Comparison of ENCODE assay signal across 1 cellular context in the genomic region with DNA sequence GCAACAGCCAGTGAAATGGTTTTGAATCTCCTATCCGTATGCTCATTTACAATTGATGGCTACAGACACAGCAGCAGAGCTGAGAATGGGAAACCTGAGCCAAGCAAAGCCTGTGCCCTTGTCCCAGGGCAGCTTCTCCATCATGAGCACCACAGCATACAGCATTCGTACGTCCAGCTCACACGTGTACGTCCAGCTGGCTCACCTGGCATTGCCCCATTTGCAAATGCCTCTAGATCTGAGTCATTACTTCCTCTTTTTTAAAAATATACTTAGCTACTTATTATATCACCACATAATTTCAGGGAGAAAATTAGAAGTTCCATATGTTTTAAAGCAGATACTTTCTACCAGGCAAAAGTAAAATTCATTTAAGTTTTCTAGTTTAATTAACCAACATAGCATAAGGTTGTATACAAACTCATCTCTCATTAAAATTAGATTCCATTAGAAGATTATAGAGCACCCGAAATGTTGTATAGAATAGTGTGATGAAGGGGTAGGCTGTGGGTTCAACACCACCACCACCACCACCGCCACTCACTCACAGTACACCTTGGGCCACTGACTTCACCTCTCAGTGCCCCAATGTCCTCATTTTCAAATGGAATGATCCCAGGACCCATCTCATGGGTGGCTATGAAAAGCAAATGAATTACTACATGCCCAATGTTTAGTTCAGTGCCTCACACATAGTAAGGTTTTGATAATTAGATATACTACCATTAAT.
TF ChIP-seq lines count a peak whose summit lies in the region.

No MANE protein-coding gene starts in this region.

TF ChIP-seq in WTC11, 78 proteins besides CTCF, POLR2A, EP300 and RAD21 (continued from another document):
- TF ChIP-seq ELF4 (CRISPR knock-in tag; IDR thresholded peaks at IDR 0.05; ENCODE audit: low read depth) (no peak), SMAD3 (CRISPR knock-in tag; IDR thresholded peaks at IDR 0.05; ENCODE audit: borderline replicate concordance) (no peak), SMAD4 (CRISPR knock-in tag; IDR thresholded peaks at IDR 0.05) (no peak), AFF4 (CRISPR knock-in tag; IDR thresholded peaks at IDR 0.05; ENCODE audit: borderline replicate concordance) (no peak)
- TF ChIP-seq, protein P1, sequence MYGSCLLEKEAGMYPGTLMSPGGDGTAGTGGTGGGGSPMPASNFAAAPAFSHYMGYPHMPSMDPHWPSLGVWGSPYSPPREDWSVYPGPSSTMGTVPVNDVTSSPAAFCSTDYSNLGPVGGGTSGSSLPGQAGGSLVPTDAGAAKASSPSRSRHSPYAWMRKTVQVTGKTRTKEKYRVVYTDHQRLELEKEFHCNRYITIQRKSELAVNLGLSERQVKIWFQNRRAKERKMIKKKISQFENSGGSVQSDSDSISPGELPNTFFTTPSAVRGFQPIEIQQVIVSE (CRISPR knock-in tag; IDR thresholded peaks at IDR 0.05; ENCODE audit: borderline replicate concordance) = no peak
- TF ChIP-seq, protein P2, sequence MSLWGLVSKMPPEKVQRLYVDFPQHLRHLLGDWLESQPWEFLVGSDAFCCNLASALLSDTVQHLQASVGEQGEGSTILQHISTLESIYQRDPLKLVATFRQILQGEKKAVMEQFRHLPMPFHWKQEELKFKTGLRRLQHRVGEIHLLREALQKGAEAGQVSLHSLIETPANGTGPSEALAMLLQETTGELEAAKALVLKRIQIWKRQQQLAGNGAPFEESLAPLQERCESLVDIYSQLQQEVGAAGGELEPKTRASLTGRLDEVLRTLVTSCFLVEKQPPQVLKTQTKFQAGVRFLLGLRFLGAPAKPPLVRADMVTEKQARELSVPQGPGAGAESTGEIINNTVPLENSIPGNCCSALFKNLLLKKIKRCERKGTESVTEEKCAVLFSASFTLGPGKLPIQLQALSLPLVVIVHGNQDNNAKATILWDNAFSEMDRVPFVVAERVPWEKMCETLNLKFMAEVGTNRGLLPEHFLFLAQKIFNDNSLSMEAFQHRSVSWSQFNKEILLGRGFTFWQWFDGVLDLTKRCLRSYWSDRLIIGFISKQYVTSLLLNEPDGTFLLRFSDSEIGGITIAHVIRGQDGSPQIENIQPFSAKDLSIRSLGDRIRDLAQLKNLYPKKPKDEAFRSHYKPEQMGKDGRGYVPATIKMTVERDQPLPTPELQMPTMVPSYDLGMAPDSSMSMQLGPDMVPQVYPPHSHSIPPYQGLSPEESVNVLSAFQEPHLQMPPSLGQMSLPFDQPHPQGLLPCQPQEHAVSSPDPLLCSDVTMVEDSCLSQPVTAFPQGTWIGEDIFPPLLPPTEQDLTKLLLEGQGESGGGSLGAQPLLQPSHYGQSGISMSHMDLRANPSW (CRISPR knock-in tag; conservative IDR thresholded peaks at IDR 0.05; ENCODE audit: low read depth) = no peak
